ENCODE assay signal across 17 cellular contexts in genomic region chr6:127992144-127992543, GRCh38.
A peak's percentile ranks its signal among the peaks of the same experiment; 100 is the strongest.
DNase-seq lines count a peak whose midpoint lies in the region; ATAC-seq and TF ChIP-seq lines count a peak whose summit lies in the region.
"Had no signal": no experiment of that assay in that cellular context is flagged by ENCODE, and none has a peak within 500 bp of the region (broad histone marks: within the 10 kb centered on the region; RNA-seq: fewer than 3 reads in every experiment).

No MANE protein-coding gene starts in this region.

- peak overlapping the region; percentile 52 to 88 for H3K4me3 Mint-ChIP-seq in activated T-cell treated with anti-CD3 and anti-CD28 coated beads, Interleukin-2, amount 50 U/mL, for 72 hours
- H3K4me3 Mint-ChIP-seq in activated CD8-positive, alpha-beta T cell treated with anti-CD3 and anti-CD28 coated beads for 36 hours, result peak overlapping the region; percentile 42
- H3K4me3 Mint-ChIP-seq in naive thymus-derived CD8-positive, alpha-beta T cell, result peak overlapping the region; percentile 59 to 81 (median 76)
- H3K4me3 Mint-ChIP-seq: CD14-positive monocyte had no signal

- H3K9me3 Mint-ChIP-seq in activated T-cell treated with anti-CD3 and anti-CD28 coated beads, Interleukin-2, amount 50 U/mL, for 72 hours, result peaks cover 0 to 1% of the 10 kb centered on the region in 2 donors
- H3K9me3 Mint-ChIP-seq in activated CD8-positive, alpha-beta T cell treated with anti-CD3 and anti-CD28 coated beads for 36 hours, result no peaks in the 10 kb centered on the region
- H3K9me3 Mint-ChIP-seq in naive thymus-derived CD8-positive, alpha-beta T cell, result peaks cover 0 to 9% (median 2%) of the 10 kb centered on the region in 9 donors

- peak; percentile 70 to 87 for ATAC-seq in activated T-cell treated with anti-CD3 and anti-CD28 coated beads, Interleukin-2, amount 50 U/mL, for 72 hours (replicated peaks in 1 of 2)
- ATAC-seq in activated CD8-positive, alpha-beta T cell treated with anti-CD3 and anti-CD28 coated beads for 36 hours, result peak; percentile 87
- peak; percentile 45 to 47 for ATAC-seq in naive thymus-derived CD8-positive, alpha-beta T cell
- ATAC-seq in HG03095 (IDR thresholded peaks at IDR 0.05; ENCODE audit: unreplicated experiment), result no peak
- ATAC-seq: A549 had no signal

- intact Hi-C loops in activated CD8-positive, alpha-beta T cell treated with anti-CD3 and anti-CD28 coated beads for 36 hours (cut with micrococcal nuclease), result no loop called here

- H3K36me3 Mint-ChIP-seq in activated T-cell treated with anti-CD3 and anti-CD28 coated beads, Interleukin-2, amount 50 U/mL, for 72 hours (ENCODE audit: insufficient read depth in 2 of 2), result peaks cover 0 to 4% of the 10 kb centered on the region in 2 donors
- peaks cover 18% of the 10 kb centered on the region for H3K36me3 Mint-ChIP-seq in activated CD8-positive, alpha-beta T cell treated with anti-CD3 and anti-CD28 coated beads for 36 hours (ENCODE audit: low read depth)
- peaks cover 10 to 14% (median 13%) of the 10 kb centered on the region in 3 donors for H3K36me3 Mint-ChIP-seq in naive thymus-derived CD8-positive, alpha-beta T cell
- H3K36me3 Mint-ChIP-seq: CD14-positive monocyte had no signal

- peak overlapping the region; percentile 95 for H3K27ac Mint-ChIP-seq in activated T-cell treated with anti-CD3 and anti-CD28 coated beads, Interleukin-2, amount 50 U/mL, for 72 hours
- H3K27ac Mint-ChIP-seq in activated CD8-positive, alpha-beta T cell treated with anti-CD3 and anti-CD28 coated beads for 36 hours, result peak overlapping the region; percentile 75
- peak overlapping the region; percentile 63 to 93 (median 84) for H3K27ac Mint-ChIP-seq in naive thymus-derived CD8-positive, alpha-beta T cell
- H3K27ac Mint-ChIP-seq: CD14-positive monocyte had no signal

- H3K4me1 Mint-ChIP-seq in activated T-cell treated with anti-CD3 and anti-CD28 coated beads, Interleukin-2, amount 50 U/mL, for 72 hours (ENCODE audit: low read depth), result peaks cover 32% of the 10 kb centered on the region
- H3K4me1 Mint-ChIP-seq in activated CD8-positive, alpha-beta T cell treated with anti-CD3 and anti-CD28 coated beads for 36 hours (ENCODE audit: low read depth), result peaks cover 44% of the 10 kb centered on the region
- H3K4me1 Mint-ChIP-seq in naive thymus-derived CD8-positive, alpha-beta T cell, result peaks cover 17 to 54% (median 52%) of the 10 kb centered on the region in 4 donors
- H3K4me1 Mint-ChIP-seq: CD14-positive monocyte had no signal

- CTCF ChIA-PET in activated CD8-positive, alpha-beta T cell treated with anti-CD3 and anti-CD28 coated beads for 36 hours (lab: Charles Lee), result interaction anchor here (0.6 kb wide), 1 partner anchor 23 kb away, joined by 3 read pairs; no protein-coding TSS in a partner anchor

- POLR2A ChIA-PET in activated CD8-positive, alpha-beta T cell treated with anti-CD3 and anti-CD28 coated beads for 36 hours (lab: Charles Lee), result no interaction called here
- POLR2A ChIA-PET in naive thymus-derived CD8-positive, alpha-beta T cell (lab: Charles Lee), result interaction anchor here (2.3 kb wide), 1 partner anchor 13 kb away, joined by 9 read pairs; no protein-coding TSS in a partner anchor

- no peak for TF ChIP-seq CTCF in activated CD8-positive, alpha-beta T cell treated with anti-CD3 and anti-CD28 coated beads for 36 hours (IDR thresholded peaks at IDR 0.05)

- H3K27me3 Mint-ChIP-seq in activated T-cell treated with anti-CD3 and anti-CD28 coated beads, Interleukin-2, amount 50 U/mL, for 72 hours (ENCODE audit: low read depth), result no peaks in the 10 kb centered on the region
- no peaks in the 10 kb centered on the region for H3K27me3 Mint-ChIP-seq in activated CD8-positive, alpha-beta T cell treated with anti-CD3 and anti-CD28 coated beads for 36 hours
- H3K27me3 Mint-ChIP-seq in naive thymus-derived CD8-positive, alpha-beta T cell, result no peaks in the 10 kb centered on the region

- DNase-seq in activated T-cell treated with anti-CD3 and anti-CD28 coated beads, Interleukin-2, amount 50 U/mL, for 72 hours, result no peak
- no peak for DNase-seq in activated T-cell treated with anti-CD3 and anti-CD28 coated beads, Interleukin-2, amount 50 U/mL, for 48 hours
- DNase-seq in activated CD8-positive, alpha-beta T cell treated with anti-CD3 and anti-CD28 coated beads for 36 hours, result no peak
- DNase-seq in naive thymus-derived CD8-positive, alpha-beta T cell, result no peak
- DNase-seq in cerebellum (ENCODE audit: low spot score), result no peak
- DNase-seq in central memory CD4-positive, alpha-beta T cell, result no peak
- DNase-seq: GM23248; KBM-7; NCI-H1092 treated with DMSO at 0.1 percent for 48 hours; NCI-H1694; NCI-H2107; NCI-H345; NCI-H526 treated with DMSO at 0.1 percent for 48 hours; NK-92 treated with Interleukin-12 subunit alpha and Interleukin-12 subunit beta, amount 100 ng/mL, for 24 hours had no signal
